14 cellular contexts compared by ENCODE assay signal in the genomic region with DNA sequence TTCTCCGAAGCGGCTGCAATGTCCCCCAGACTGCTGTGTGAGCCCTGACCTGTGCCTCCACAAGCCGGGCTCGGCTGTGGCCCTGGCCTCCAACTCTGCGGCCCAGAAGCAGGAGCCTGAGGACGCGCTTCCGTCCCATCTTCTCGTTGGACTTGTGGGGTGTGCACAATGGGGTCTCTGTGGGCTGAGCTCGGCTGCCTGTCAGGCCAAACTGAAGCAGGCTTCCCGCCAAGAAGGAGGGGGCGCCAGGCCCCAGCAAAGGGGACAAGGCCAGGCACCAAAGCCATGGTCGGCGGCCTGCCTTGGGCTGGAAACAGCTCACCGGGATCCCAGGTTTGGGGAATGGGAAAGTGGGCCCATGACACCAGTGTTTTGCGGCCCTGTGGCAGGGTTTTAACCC. TPM values are rescaled to one million over a fixed set of nuclear protein-coding genes. Genes with fewer than 3 reads are reported as not detected.
DNase-seq lines count a peak whose midpoint lies in the region; ATAC-seq, FAIRE-seq and TF ChIP-seq lines count a peak whose summit lies in the region.
"Had no signal": no experiment of that assay in that cellular context is flagged by ENCODE, and none has a peak within 500 bp of the region (broad histone marks: within the 10 kb centered on the region; RNA-seq: fewer than 3 reads in every experiment).

No MANE protein-coding gene starts in this region.

- no peaks in the 10 kb centered on the region for H3K9me3 Mint-ChIP-seq in activated CD4-positive, alpha-beta memory T cell treated with anti-CD3 and anti-CD28 coated beads, Interleukin-2, amount 10 ng/mL, durations not matched to agents 7 days and 5 days
- no peaks in the 10 kb centered on the region for H3K9me3 Mint-ChIP-seq in activated CD4-positive, alpha-beta memory T cell treated with anti-CD3 and anti-CD28 coated beads for 36 hours
- H3K9me3 Mint-ChIP-seq in activated T-helper 17 cell treated with anti-CD3 and anti-CD28 coated beads, Interleukin-2, amount 50 U/mL, for 72 hours = no peaks in the 10 kb centered on the region
- H3K9me3 Mint-ChIP-seq in stimulated activated naive B cell treated with anti-CD40 and anti-IgM and Interleukin-4, amounts not matched to agents 10 μg/mL and 1 μg/mL and 100 μg/mL, for 72 hours = no peaks in the 10 kb centered on the region
- H3K9me3 Mint-ChIP-seq: activated naive CD4-positive, alpha-beta T cell treated with anti-CD3 and anti-CD28 coated beads, Interleukin-2, amount 10 ng/mL, durations not matched to agents 7 days and 5 days had no signal

- peaks cover 4 to 10% of the 10 kb centered on the region in 2 donors for H3K36me3 ChIP-seq in kidney (ENCODE audit: control insufficient read depth in 1 of 2, insufficient read depth in 2 of 2, low read length in 2 of 2)

- peaks cover 26% of the 10 kb centered on the region for H3K36me3 Mint-ChIP-seq in activated CD4-positive, alpha-beta memory T cell treated with anti-CD3 and anti-CD28 coated beads, Interleukin-2, amount 10 ng/mL, durations not matched to agents 7 days and 5 days (ENCODE audit: low read depth)
- H3K36me3 Mint-ChIP-seq in activated CD4-positive, alpha-beta memory T cell treated with anti-CD3 and anti-CD28 coated beads for 36 hours = peaks cover 27% of the 10 kb centered on the region
- peaks cover 67% of the 10 kb centered on the region for H3K36me3 Mint-ChIP-seq in activated T-helper 17 cell treated with anti-CD3 and anti-CD28 coated beads, Interleukin-2, amount 50 U/mL, for 72 hours (ENCODE audit: low read depth)
- H3K36me3 Mint-ChIP-seq in stimulated activated naive B cell treated with anti-CD40 and anti-IgM and Interleukin-4, amounts not matched to agents 10 μg/mL and 1 μg/mL and 100 μg/mL, for 72 hours = peaks cover 5 to 33% of the 10 kb centered on the region in 2 donors

- H3K4me3 ChIP-seq in kidney (ENCODE audit: low read length in 2 of 2) = no peak overlapping the region
- H3K4me3 ChIP-seq: coronary artery, thoracic aorta had no signal

- peaks cover 27 to 51% of the 10 kb centered on the region in 2 donors for H3K4me1 ChIP-seq in kidney (ENCODE audit: control insufficient read depth in 1 of 2, insufficient read depth in 1 of 2, low read depth in 1 of 2, low read length in 2 of 2)

- ATAC-seq in activated T-helper 17 cell treated with anti-CD3 and anti-CD28 coated beads, Interleukin-2, amount 50 U/mL, for 72 hours (replicated peaks) = no peak
- no peak for ATAC-seq in stimulated activated naive B cell treated with anti-CD40 and anti-IgM and Interleukin-4, amounts not matched to agents 10 μg/mL and 1 μg/mL and 100 μg/mL, for 72 hours (replicated peaks)
- no peak for ATAC-seq in sciatic nerve

- H3K27ac ChIP-seq in kidney (ENCODE audit: low read depth in 2 of 2, low read length in 2 of 2) = peak overlapping the region; percentile 25 to 55
- H3K27ac ChIP-seq: thoracic aorta had no signal

- peak overlapping the region; percentile 58 for H3K27ac Mint-ChIP-seq in activated CD4-positive, alpha-beta memory T cell treated with anti-CD3 and anti-CD28 coated beads, Interleukin-2, amount 10 ng/mL, durations not matched to agents 7 days and 5 days
- no peak overlapping the region for H3K27ac Mint-ChIP-seq in activated CD4-positive, alpha-beta memory T cell treated with anti-CD3 and anti-CD28 coated beads for 36 hours
- no peak overlapping the region for H3K27ac Mint-ChIP-seq in activated T-helper 17 cell treated with anti-CD3 and anti-CD28 coated beads, Interleukin-2, amount 50 U/mL, for 72 hours
- H3K27ac Mint-ChIP-seq in stimulated activated naive B cell treated with anti-CD40 and anti-IgM and Interleukin-4, amounts not matched to agents 10 μg/mL and 1 μg/mL and 100 μg/mL, for 72 hours = peak overlapping the region; percentile 67

- no peak overlapping the region for H3K9ac ChIP-seq in kidney (ENCODE audit: low read length in 2 of 2)

- H3K4me1 Mint-ChIP-seq in activated CD4-positive, alpha-beta memory T cell treated with anti-CD3 and anti-CD28 coated beads, Interleukin-2, amount 10 ng/mL, durations not matched to agents 7 days and 5 days = peaks cover 75% of the 10 kb centered on the region
- H3K4me1 Mint-ChIP-seq in activated CD4-positive, alpha-beta memory T cell treated with anti-CD3 and anti-CD28 coated beads for 36 hours (ENCODE audit: low read depth) = peaks cover 73% of the 10 kb centered on the region
- peaks cover 28% of the 10 kb centered on the region for H3K4me1 Mint-ChIP-seq in activated T-helper 17 cell treated with anti-CD3 and anti-CD28 coated beads, Interleukin-2, amount 50 U/mL, for 72 hours
- H3K4me1 Mint-ChIP-seq in stimulated activated naive B cell treated with anti-CD40 and anti-IgM and Interleukin-4, amounts not matched to agents 10 μg/mL and 1 μg/mL and 100 μg/mL, for 72 hours = peaks cover 41 to 54% of the 10 kb centered on the region in 2 donors

- POLR2A ChIA-PET in activated CD4-positive, alpha-beta memory T cell treated with anti-CD3 and anti-CD28 coated beads, Interleukin-2, amount 10 ng/mL, durations not matched to agents 7 days and 5 days (lab: Charles Lee) = interaction anchor here (2.1 to 5.0 kb wide), 2 partner anchors 9 to 13 kb away, joined by 12 to 32 read pairs; no protein-coding TSS in a partner anchor
- POLR2A ChIA-PET in activated CD4-positive, alpha-beta memory T cell treated with anti-CD3 and anti-CD28 coated beads for 36 hours (lab: Charles Lee) = interaction anchor here (1.7 kb wide), 1 partner anchor 8 kb away, joined by 4 read pairs; no protein-coding TSS in a partner anchor

- intact Hi-C loops in activated CD4-positive, alpha-beta memory T cell treated with anti-CD3 and anti-CD28 coated beads for 36 hours (cut with micrococcal nuclease) = loop anchor here (10.0 kb wide), 2 partner anchors 297 to 427 kb away; a partner anchor contains a TSS
- intact Hi-C loops in kidney (cut with DNase I) (loop anchor here (10.0 kb wide), 1 partner anchor 83 kb away; no protein-coding TSS in a partner anchor), sciatic nerve (cut with DNase I) (loop anchor here (5.0 to 10.0 kb wide), 2 partner anchors 47 to 86 kb away; no protein-coding TSS in a partner anchor)

- no peak for DNase-seq in activated CD4-positive, alpha-beta memory T cell treated with anti-CD3 and anti-CD28 coated beads, Interleukin-2, amount 10 ng/mL, durations not matched to agents 7 days and 5 days
- no peak for DNase-seq in activated CD4-positive, alpha-beta memory T cell treated with anti-CD3 and anti-CD28 coated beads for 36 hours
- no peak for DNase-seq in kidney
- DNase-seq in stimulated activated naive B cell treated with anti-CD40 and anti-IgM and Interleukin-4, amounts not matched to agents 10 μg/mL and 1 μg/mL and 100 μg/mL, for 72 hours = no peak
- no peak for DNase-seq in NCI-H1105 (lab: John Stamatoyannopoulos, UW)
- no peak for DNase-seq in sciatic nerve (ENCODE audit: low spot score)
- DNase-seq in HUDEP-2 (lab: John Stamatoyannopoulos, UW; ENCODE audit: unreplicated experiment in 76 of 76) = no peak
- DNase-seq: activated naive CD4-positive, alpha-beta T cell treated with anti-CD3 and anti-CD28 coated beads, Interleukin-2, amount 10 ng/mL, durations not matched to agents 7 days and 5 days; Caco-2; NCI-H1092 had no signal

- TF ChIP-seq CTCF in kidney (IDR thresholded peaks at IDR 0.05; ENCODE audit: borderline replicate concordance, extremely low read depth, insufficient read depth) = no peak

- H3K27me3 Mint-ChIP-seq in activated CD4-positive, alpha-beta memory T cell treated with anti-CD3 and anti-CD28 coated beads, Interleukin-2, amount 10 ng/mL, durations not matched to agents 7 days and 5 days = no peaks in the 10 kb centered on the region
- no peaks in the 10 kb centered on the region for H3K27me3 Mint-ChIP-seq in activated CD4-positive, alpha-beta memory T cell treated with anti-CD3 and anti-CD28 coated beads for 36 hours
- H3K27me3 Mint-ChIP-seq in activated T-helper 17 cell treated with anti-CD3 and anti-CD28 coated beads, Interleukin-2, amount 50 U/mL, for 72 hours = no peaks in the 10 kb centered on the region
- no peaks in the 10 kb centered on the region for H3K27me3 Mint-ChIP-seq in stimulated activated naive B cell treated with anti-CD40 and anti-IgM and Interleukin-4, amounts not matched to agents 10 μg/mL and 1 μg/mL and 100 μg/mL, for 72 hours
- H3K27me3 Mint-ChIP-seq: activated naive CD4-positive, alpha-beta T cell treated with anti-CD3 and anti-CD28 coated beads, Interleukin-2, amount 10 ng/mL, durations not matched to agents 7 days and 5 days had no signal

- CTCF ChIA-PET in activated CD4-positive, alpha-beta memory T cell treated with anti-CD3 and anti-CD28 coated beads, Interleukin-2, amount 10 ng/mL, durations not matched to agents 7 days and 5 days (lab: Charles Lee) = no interaction called here
- CTCF ChIA-PET in activated CD4-positive, alpha-beta memory T cell treated with anti-CD3 and anti-CD28 coated beads for 36 hours (lab: Charles Lee) = no interaction called here

- no peaks in the 10 kb centered on the region for H3K9me3 ChIP-seq in kidney (ENCODE audit: control insufficient read depth in 1 of 2, low read length in 2 of 2)
- H3K9me3 ChIP-seq: Caco-2, thoracic aorta had no signal

- no peak for FAIRE-seq in kidney (lab: Jason Lieb, UNC)
- FAIRE-seq: A204.1 had no signal

- no peak overlapping the region for H3K4me3 Mint-ChIP-seq in activated CD4-positive, alpha-beta memory T cell treated with anti-CD3 and anti-CD28 coated beads, Interleukin-2, amount 10 ng/mL, durations not matched to agents 7 days and 5 days
- no peak overlapping the region for H3K4me3 Mint-ChIP-seq in activated CD4-positive, alpha-beta memory T cell treated with anti-CD3 and anti-CD28 coated beads for 36 hours
- H3K4me3 Mint-ChIP-seq in activated T-helper 17 cell treated with anti-CD3 and anti-CD28 coated beads, Interleukin-2, amount 50 U/mL, for 72 hours = peak overlapping the region; percentile 94
- H3K4me3 Mint-ChIP-seq in stimulated activated naive B cell treated with anti-CD40 and anti-IgM and Interleukin-4, amounts not matched to agents 10 μg/mL and 1 μg/mL and 100 μg/mL, for 72 hours = no peak overlapping the region

RNA-seq across cellular contexts. Expression of a gene that starts 4.1 kb away (rescaled TPM):
- total RNA-seq in activated CD4-positive, alpha-beta memory T cell treated with anti-CD3 and anti-CD28 coated beads, Interleukin-2, amount 10 ng/mL, durations not matched to agents 7 days and 5 days = 10 to 100 TPM; 58.8 to 59.8 TPM
- total RNA-seq in activated CD4-positive, alpha-beta memory T cell treated with anti-CD3 and anti-CD28 coated beads for 36 hours = 10 to 100 TPM; 67.0 to 68.3 TPM
- 10 to 100 TPM; 63.8 to 65.9 TPM for total RNA-seq in activated T-helper 17 cell treated with anti-CD3 and anti-CD28 coated beads, Interleukin-2, amount 50 U/mL, for 72 hours
- total RNA-seq in kidney (77.2 TPM), sciatic nerve (84.2 TPM)
- polyA plus RNA-seq in kidney (ENCODE audit: insufficient read depth, low read depth, low replicate concordance) = 6.5 TPM

RNA-seq across cellular contexts. Expression of a gene that starts 58.9 kb away (rescaled TPM):
- 10 to 100 TPM; 56.1 to 61.0 TPM for total RNA-seq in activated CD4-positive, alpha-beta memory T cell treated with anti-CD3 and anti-CD28 coated beads, Interleukin-2, amount 10 ng/mL, durations not matched to agents 7 days and 5 days
- 10 to 100 TPM; 54.1 to 57.0 TPM for total RNA-seq in activated CD4-positive, alpha-beta memory T cell treated with anti-CD3 and anti-CD28 coated beads for 36 hours
- 10 to 100 TPM; 56.0 to 85.3 TPM for total RNA-seq in activated T-helper 17 cell treated with anti-CD3 and anti-CD28 coated beads, Interleukin-2, amount 50 U/mL, for 72 hours
- total RNA-seq in kidney = 67.1 TPM
- polyA plus RNA-seq in kidney (ENCODE audit: insufficient read depth, low read depth, low replicate concordance) = 37.0 TPM
- total RNA-seq in sciatic nerve = 52.2 TPM

Comparison
In these comparisons a context has a peak if more than half of its experiments do, and no peak if none do; other contexts are left out.
1. H3K27ac Mint-ChIP-seq: peak in activated CD4-positive, alpha-beta memory T cell treated with anti-CD3 and anti-CD28 coated beads, Interleukin-2, amount 10 ng/mL, durations not matched to agents 7 days and 5 days (single experiment) and stimulated activated naive B cell treated with anti-CD40 and anti-IgM and Interleukin-4, amounts not matched to agents 10 μg/mL and 1 μg/mL and 100 μg/mL, for 72 hours (single experiment); none in activated CD4-positive, alpha-beta memory T cell treated with anti-CD3 and anti-CD28 coated beads for 36 hours (single experiment) and activated T-helper 17 cell treated with anti-CD3 and anti-CD28 coated beads, Interleukin-2, amount 50 U/mL, for 72 hours (single experiment).